ENCODE assay signal across 25 cellular contexts in genomic region chr3:197584733-197585132, GRCh38.
"Had no signal": no experiment of that assay in that cellular context is flagged by ENCODE, and none has a peak within 500 bp of the region (broad histone marks: within the 10 kb centered on the region; RNA-seq: fewer than 3 reads in every experiment).

No MANE protein-coding gene starts in this region.

- H3K4me3 ChIP-seq: colonic mucosa, esophagus squamous epithelium, gastroesophageal sphincter, heart right ventricle, left lung, lower lobe of right lung, mucosa of descending colon had no signal

- H3K4me1 ChIP-seq: colonic mucosa, esophagus squamous epithelium, gastroesophageal sphincter, heart right ventricle, left lung, lower lobe of right lung had no signal

- H3K27ac Mint-ChIP-seq: dendritic cell treated with granulocyte-macrophage colony-stimulating factor and Interleukin-4, amounts not matched to agents 40 ng/mL and 50 ng/mL, for 4 days; effector memory CD8-positive, alpha-beta T cell; mesothelial cell of epicardium; naive B cell had no signal

- H3K4me3 Mint-ChIP-seq: dendritic cell treated with granulocyte-macrophage colony-stimulating factor and Interleukin-4, amounts not matched to agents 40 ng/mL and 50 ng/mL, for 4 days; effector memory CD8-positive, alpha-beta T cell; endodermal cell; mesothelial cell of epicardium had no signal

- H3K36me3 ChIP-seq: colonic mucosa, esophagus squamous epithelium, gastroesophageal sphincter, heart right ventricle, left lung, lower lobe of right lung had no signal

- H3K9me3 ChIP-seq: colonic mucosa, esophagus squamous epithelium, gastroesophageal sphincter, left lung, lower lobe of right lung, mucosa of descending colon had no signal

- H3K4me1 Mint-ChIP-seq: endodermal cell, mesothelial cell of epicardium, naive B cell had no signal

- H3K27ac ChIP-seq: colonic mucosa, epithelial cell of prostate, esophagus squamous epithelium, gastroesophageal sphincter, heart right ventricle, left lung, lower lobe of right lung had no signal

- DNase-seq: colonic mucosa; cortex of kidney; effector CD8-positive, alpha-beta T cell; effector memory CD8-positive, alpha-beta T cell; endodermal cell; erythroblast; esophagus squamous epithelium; foreskin fibroblast; foreskin melanocyte; glutamatergic neuron; head of caudate nucleus; heart right ventricle; hippocampal formation; left cardiac atrium; left lung; left ventricle myocardium superior; lower lobe of right lung; mesenchymal stem cell; mucosa of descending colon; naive B cell had no signal

- H3K36me3 Mint-ChIP-seq: mesothelial cell of epicardium, naive B cell had no signal

- ATAC-seq: effector memory CD8-positive, alpha-beta T cell; esophagus mucosa; gastroesophageal sphincter; heart right ventricle; left cardiac atrium; left lung; left ventricle myocardium superior; lower lobe of right lung; mucosa of descending colon had no signal

- H3K27me3 ChIP-seq: colonic mucosa, esophagus squamous epithelium, gastroesophageal sphincter, heart right ventricle, left lung had no signal

- H3K9me3 Mint-ChIP-seq: dendritic cell treated with granulocyte-macrophage colony-stimulating factor and Interleukin-4, amounts not matched to agents 40 ng/mL and 50 ng/mL, for 4 days; effector memory CD8-positive, alpha-beta T cell; endodermal cell; naive B cell had no signal
